8 cellular contexts compared by ENCODE assay signal in the genomic region with DNA sequence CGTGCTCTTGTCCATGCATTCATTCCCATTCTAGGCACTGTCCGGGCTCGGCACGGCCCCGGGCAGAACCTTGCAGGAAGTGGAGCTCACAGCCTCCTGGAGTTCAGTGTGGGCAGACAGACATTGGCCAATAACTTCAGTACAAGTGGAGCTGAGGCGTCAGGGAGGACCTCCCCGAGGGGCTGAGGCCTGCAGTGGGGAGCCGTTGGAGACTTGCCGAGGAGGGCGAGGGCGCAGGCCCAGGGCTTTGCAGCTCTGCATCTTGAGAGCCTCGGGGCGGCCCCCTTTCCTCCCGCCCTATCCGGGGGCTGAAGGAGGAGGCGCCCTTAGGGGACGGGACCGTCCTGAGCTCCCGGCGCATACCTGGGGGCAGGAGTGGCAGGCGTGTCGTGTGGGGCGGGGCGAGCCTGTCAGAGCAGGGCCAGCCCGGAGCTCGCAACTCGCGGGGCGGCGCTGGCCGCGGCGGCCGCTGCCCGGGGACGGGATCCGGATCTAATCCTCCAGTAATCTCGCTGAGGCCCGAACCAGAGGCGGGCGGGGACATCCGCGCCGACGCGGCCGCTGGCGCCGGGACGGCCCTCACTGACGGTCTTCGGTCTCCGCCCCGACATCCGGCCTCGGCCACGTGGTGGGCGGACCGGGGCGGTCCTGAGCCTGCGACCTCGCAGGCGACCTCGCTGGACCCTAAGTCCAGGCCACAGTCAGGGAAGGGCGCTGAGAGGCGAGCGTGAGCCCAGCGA. TPM values are rescaled to one million over a fixed set of nuclear protein-coding genes. Genes with fewer than 3 reads are reported as not detected.
A peak's percentile ranks its signal among the peaks of the same experiment; 100 is the strongest.
DNase-seq lines count a peak whose midpoint lies in the region; ATAC-seq and TF ChIP-seq lines count a peak whose summit lies in the region.

ACY1 (plus strand) TSS at position 698 of the 740 bp plus-strand sequence. CDS start 530 bp downstream, outside the sequence.

- TF ChIP-seq CTCF in AG10803 (conservative IDR thresholded peaks at IDR 0.05; ENCODE audit: low read length) (no peak), OCI-LY1 (IDR thresholded peaks at IDR 0.05; ENCODE audit: low read length) (no peak), epithelial cell of esophagus (IDR thresholded peaks at IDR 0.05; ENCODE audit: insufficient read depth, low read depth, low read length, missing control alignments) (no peak), mucosa of descending colon (IDR thresholded peaks at IDR 0.05) (no peak)

- no peaks in the 10 kb centered on the region for H3F3A ChIP-seq in OCI-LY1 (ENCODE audit: insufficient read depth, low read length)

- H3K4me1 ChIP-seq in OCI-LY1 (ENCODE audit: insufficient read depth, low read length, severe bottlenecking) (peaks cover 20% of the 10 kb centered on the region), mucosa of descending colon (ENCODE audit: low read depth) (peaks cover 39% of the 10 kb centered on the region)

- peak within 1 kb of the TSS; percentile 72 for H3K9ac ChIP-seq in OCI-LY1 (ENCODE audit: low read length)

- H3K27ac ChIP-seq in OCI-LY1 (ENCODE audit: low read depth, low read length, poor library complexity, severe bottlenecking): peak within 1 kb of the TSS; percentile 43

- H4K20me1 ChIP-seq in OCI-LY1 (ENCODE audit: insufficient read depth, low read length): no peaks in the 10 kb centered on the region

- ATAC-seq in GM18867 (IDR thresholded peaks at IDR 0.05; ENCODE audit: unreplicated experiment) (peak; percentile 78), HG03095 (IDR thresholded peaks at IDR 0.05; ENCODE audit: unreplicated experiment) (peak; percentile 78), mucosa of descending colon (peak; percentile 84)

- H3K27me3 ChIP-seq in OCI-LY1 (ENCODE audit: insufficient read depth, low read length): no peaks in the 10 kb centered on the region

- no peaks in the 10 kb centered on the region for H3K9me3 ChIP-seq in OCI-LY1 (ENCODE audit: low read length)
- no peaks in the 10 kb centered on the region for H3K9me3 ChIP-seq in mucosa of descending colon

- no peaks in the 10 kb centered on the region for H3K9me2 ChIP-seq in OCI-LY1 (ENCODE audit: low read depth, low read length)

- H2AFZ ChIP-seq in OCI-LY1 (ENCODE audit: low read length): no peak within 1 kb of the TSS

- peaks cover 4% of the 10 kb centered on the region; the same call in 1 of the 2 replicates for H3K36me3 ChIP-seq in OCI-LY1 (ENCODE audit: insufficient read depth, low read length)
- H3K36me3 ChIP-seq in mucosa of descending colon (ENCODE audit: low read depth): no peaks in the 10 kb centered on the region

- H3K4me3 ChIP-seq in AG10803 (ENCODE audit: low read length): peak within 1 kb of the TSS; percentile 72
- peak within 1 kb of the TSS; percentile 68 for H3K4me3 ChIP-seq in OCI-LY1 (ENCODE audit: low read depth, low read length, poor library complexity, severe bottlenecking)
- peak within 1 kb of the TSS; percentile 65 for H3K4me3 ChIP-seq in epithelial cell of esophagus (ENCODE audit: low read length)
- H3K4me3 ChIP-seq in mucosa of descending colon: peak within 1 kb of the TSS; percentile 16

- H3K79me2 ChIP-seq in OCI-LY1 (ENCODE audit: insufficient read depth, low read length): no peaks in the 10 kb centered on the region

- intact Hi-C loops in mucosa of descending colon (cut with DNase I, micrococcal nuclease): no loop called here

- DNase-seq in AG10803 (ENCODE audit: low read depth) (peak; percentile 84), activated T-cell treated with anti-CD3 and anti-CD28 coated beads for 1 hour (ENCODE audit: low read depth) (peak; percentile 54), epithelial cell of esophagus (ENCODE audit: low read depth) (peak; percentile 91), mucosa of descending colon (peak; percentile 90 to 96 (median 94))
- peak; percentile 74 for DNase-seq in stimulated activated CD8-positive, alpha-beta memory T cell treated with anti-CD3 and anti-CD28 coated beads, Interleukin-4, amount 100 ng/mL, for 24 hours (ENCODE audit: low read depth)

- peak within 1 kb of the TSS; percentile 87 for H3K4me2 ChIP-seq in OCI-LY1 (ENCODE audit: low read length)

RNA-seq across cellular contexts. Expression of gene ACY1, which starts in this region (rescaled TPM):
- 100 to 1,000 TPM in 2 of 3 donors, 10 to 100 TPM in 1; 79.9 to 180 (median 133) TPM for total RNA-seq in mucosa of descending colon

Comparison
In these comparisons a context has a peak if more than half of its experiments do, and no peak if none do; other contexts are left out.
1. Peak in every context shown above with its lines: DNase-seq, ATAC-seq, H3K4me3 ChIP-seq and H3K27ac ChIP-seq.
2. H3K4me3 ChIP-seq: peak in every context shown above with its lines; median percentile 72 in AG10803; 68 in OCI-LY1; 65 in epithelial cell of esophagus; 16 in mucosa of descending colon.